In the genomic region with DNA sequence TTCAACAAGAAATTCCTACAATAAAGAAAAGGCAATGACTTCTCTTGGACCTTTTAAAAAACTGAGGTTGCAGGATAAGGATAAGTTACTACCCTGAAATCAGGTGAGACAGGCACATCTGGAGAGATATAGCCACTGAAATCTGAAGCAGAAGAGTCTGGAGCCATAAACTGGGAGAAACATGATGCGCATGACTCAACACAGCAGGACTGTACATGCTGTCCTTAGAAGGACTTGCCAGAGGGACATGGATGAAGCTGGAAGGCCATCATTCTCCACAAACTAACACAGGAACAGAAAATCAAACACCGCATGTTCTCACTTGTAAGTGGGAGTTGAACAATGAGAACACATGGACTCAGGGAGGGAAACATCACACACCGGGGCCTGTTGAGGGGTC, we compare ENCODE assay signal across 25 cellular contexts.
DNase-seq lines count a peak whose midpoint lies in the region; ATAC-seq, FAIRE-seq and TF ChIP-seq lines count a peak whose summit lies in the region.
"Had no signal": no experiment of that assay in that cellular context is flagged by ENCODE, and none has a peak within 500 bp of the region (broad histone marks: within the 10 kb centered on the region; RNA-seq: fewer than 3 reads in every experiment).

No MANE protein-coding gene starts in this region.

- WGBS in H1 (ENCODE audit: extremely low coverage in 1 of 2, insufficient coverage in 1 of 2, insufficient read length in 1 of 2, insufficient replicate concordance in 2 of 2, low coverage in 1 of 2, low lambda C conversion rate in 2 of 2, missing lambda C conversion rate in 1 of 2), 2 experiments = 92% methylated on average over 3 of the region's 3 CpGs; no CpG with 5 or more reads in 1 of the 2 experiments

- H2BK12ac ChIP-seq in H1 (ENCODE audit: low read depth, low read length) = no peak overlapping the region

- H3K36me3 Mint-ChIP-seq in endothelial cell (ENCODE audit: low read depth, unreplicated experiment) = no peaks in the 10 kb centered on the region
- H3K36me3 Mint-ChIP-seq: CD4-positive, CD25-positive, alpha-beta regulatory T cell; CD8-positive, alpha-beta memory T cell; IgD-negative memory B cell had no signal

- H3K27me3 ChIP-seq in RWPE2 (ENCODE audit: insufficient read depth, poor library complexity, severe bottlenecking) (no peaks in the 10 kb centered on the region), H1 (replicated peaks in 1 of 4; ENCODE audit: control insufficient read depth in 3 of 4, extremely low read depth in 1 of 4, insufficient read depth in 3 of 4, low read length in 3 of 4) (no peaks in the 10 kb centered on the region), keratinocyte (ENCODE audit: control insufficient read depth, extremely low read depth, insufficient read depth, low read length) (no peaks in the 10 kb centered on the region), gastrocnemius medialis (no peaks in the 10 kb centered on the region)
- H3K27me3 ChIP-seq: BE2C had no signal

- no peaks in the 10 kb centered on the region for H3K27me3 Mint-ChIP-seq in endothelial cell (ENCODE audit: unreplicated experiment)
- H3K27me3 Mint-ChIP-seq: CD4-positive, CD25-positive, alpha-beta regulatory T cell; IgD-negative memory B cell had no signal

- no peak overlapping the region for H3K14ac ChIP-seq in H1 (ENCODE audit: insufficient read length)

- H3K23ac ChIP-seq in H1 (ENCODE audit: insufficient read length) = no peak overlapping the region

- no peaks in the 10 kb centered on the region for H3K79me1 ChIP-seq in H1 (ENCODE audit: low read depth, low read length)

- FAIRE-seq in H1 (lab: Jason Lieb, UNC) (no peak), keratinocyte (lab: Jason Lieb, UNC) (peak; percentile 57)
- FAIRE-seq: A204.1, GM12878, GM19239, HepG2 had no signal

- no peak overlapping the region for H4K91ac ChIP-seq in H1 (replicated peaks; ENCODE audit: insufficient read length, low read length)

- H3K4me3 ChIP-seq in RWPE2 (ENCODE audit: severe bottlenecking) = no peak overlapping the region
- H3K4me3 ChIP-seq in H1 (ENCODE audit: extremely low read depth in 1 of 4, insufficient read depth in 2 of 4, low read depth in 3 of 4, low read length in 4 of 4) = no peak overlapping the region
- no peak overlapping the region for H3K4me3 ChIP-seq in keratinocyte (ENCODE audit: control insufficient read depth in 2 of 3, extremely low read depth in 1 of 3, insufficient read depth in 2 of 3, low read depth in 1 of 3, low read length in 3 of 3)
- no peak overlapping the region for H3K4me3 ChIP-seq in gastrocnemius medialis
- H3K4me3 ChIP-seq in coronary artery = no peak overlapping the region
- H3K4me3 ChIP-seq: GM12878 had no signal

- no peaks in the 10 kb centered on the region for H3K9me3 Mint-ChIP-seq in endothelial cell (ENCODE audit: unreplicated experiment)

- DNase-seq in RWPE2 (ENCODE audit: low spot score) = no peak
- no peak for DNase-seq in H1 (ENCODE audit: low read depth in 1 of 2, low spot score in 2 of 2)
- no peak for DNase-seq in keratinocyte (ENCODE audit: low read depth, low spot score)
- DNase-seq in gastrocnemius medialis = peak in 1 of 2 donors; percentile 49
- DNase-seq in coronary artery (ENCODE audit: low spot score) = no peak
- DNase-seq in stimulated activated CD4-positive, alpha-beta T cell treated with anti-CD3 and anti-CD28 coated beads, Interleukin-12 subunit alpha, Interleukin-12 subunit beta, amount 100 ng/mL, for 4 hours = no peak
- no peak for DNase-seq in endothelial cell (ENCODE audit: low spot score)
- DNase-seq: ACHN; BE2C; C1 segment of cervical spinal cord; CD4-positive, CD25-positive, alpha-beta regulatory T cell; CD8-positive, alpha-beta memory T cell; COR-L47; DMS 273 treated with DMSO at 0.1 percent for 48 hours; DMS53; DND-41; EL; HCEC 1CT; KBM-7 had no signal

- H3K4me2 ChIP-seq in H1 (ENCODE audit: insufficient read depth in 1 of 2, low read depth in 2 of 2, low read length in 2 of 2) (no peak overlapping the region), keratinocyte (ENCODE audit: control insufficient read depth, extremely low read depth, insufficient read depth, low read depth, low read length) (no peak overlapping the region)

- H2AK5ac ChIP-seq in H1 (ENCODE audit: low read depth, low read length) = no peak overlapping the region

- TF ChIP-seq CTCF in RWPE2 (IDR thresholded peaks at IDR 0.05; ENCODE audit: poor library complexity, severe bottlenecking) (no peak), H1 (IDR thresholded peaks at IDR 0.05; ENCODE audit: control extremely low read depth in 1 of 3, insufficient read depth in 1 of 3, low read depth in 1 of 3, low read length in 3 of 3) (no peak), keratinocyte (optimal IDR thresholded peaks at IDR 0.05 in 1 of 3, IDR thresholded peaks at IDR 0.05 in 1 of 3, conservative IDR thresholded peaks at IDR 0.05 in 1 of 3; ENCODE audit: extremely low read depth in 1 of 3, insufficient read depth in 2 of 3, low read length in 3 of 3) (no peak), gastrocnemius medialis (IDR thresholded peaks at IDR 0.05 in 4 of 5, conservative IDR thresholded peaks at IDR 0.05 in 1 of 5) (no peak), coronary artery (IDR thresholded peaks at IDR 0.05) (no peak), endothelial cell (IDR thresholded peaks at IDR 0.05; ENCODE audit: unreplicated experiment) (no peak)

- no peak overlapping the region for H3K27ac ChIP-seq in RWPE2 (ENCODE audit: poor library complexity, severe bottlenecking)
- H3K27ac ChIP-seq in H1 (ENCODE audit: low read depth, low read length) = no peak overlapping the region
- no peak overlapping the region for H3K27ac ChIP-seq in keratinocyte (ENCODE audit: control insufficient read depth, insufficient read depth, low read length)
- H3K27ac ChIP-seq in gastrocnemius medialis = peak overlapping the region in 1 of 4 donors; percentile 63
- no peak overlapping the region for H3K27ac ChIP-seq in coronary artery

- H4K5ac ChIP-seq in H1 (ENCODE audit: insufficient read length, low read depth, low read length) = no peak overlapping the region

- peak overlapping the region; percentile 77; the same call in 1 of the 2 replicates for H2AFZ ChIP-seq in H1 (ENCODE audit: low read length)
- no peak overlapping the region for H2AFZ ChIP-seq in keratinocyte (ENCODE audit: control insufficient read depth, low read length)

- no peak for TF ChIP-seq EP300 in H1 (IDR thresholded peaks at IDR 0.05; ENCODE audit: borderline replicate concordance in 1 of 2, low read depth in 2 of 2, low read length in 2 of 2)

- H3K56ac ChIP-seq in H1 (replicated peaks; ENCODE audit: insufficient read length, low read depth, low read length) = no peak overlapping the region

- H3K4ac ChIP-seq in H1 (replicated peaks; ENCODE audit: insufficient read length, low read depth, low read length) = no peak overlapping the region

- no peak overlapping the region for H3K4me3 Mint-ChIP-seq in endothelial cell (ENCODE audit: unreplicated experiment)
- H3K4me3 Mint-ChIP-seq: CD4-positive, CD25-positive, alpha-beta regulatory T cell; CD8-positive, alpha-beta memory T cell; IgD-negative memory B cell had no signal

- H2BK20ac ChIP-seq in H1 (ENCODE audit: low read length) = no peak overlapping the region

- H3K27ac Mint-ChIP-seq in endothelial cell (ENCODE audit: unreplicated experiment) = no peak overlapping the region
- H3K27ac Mint-ChIP-seq: CD4-positive, CD25-positive, alpha-beta regulatory T cell; CD8-positive, alpha-beta memory T cell; IgD-negative memory B cell had no signal

- H2BK120ac ChIP-seq in H1 (replicated peaks; ENCODE audit: low read depth, low read length) = no peak overlapping the region

- no peak for TF ChIP-seq RAD21 in H1 (IDR thresholded peaks at IDR 0.05 in 1 of 2, conservative IDR thresholded peaks at IDR 0.05 in 1 of 2; ENCODE audit: low read depth in 2 of 2, low read length in 2 of 2)

- in situ Hi-C loops in gastrocnemius medialis (cut with MboI; ENCODE audit: low sequenced_read_pairs in 4 of 4) = no loop called here

- POLR2A ChIA-PET in H1 (lab: Charles Lee; ENCODE audit: partially characterized antibody) = no interaction called here

- H4K20me1 ChIP-seq in H1 (replicated peaks in 1 of 2; ENCODE audit: control insufficient read depth in 1 of 2, insufficient read depth in 2 of 2, low read length in 2 of 2) (no peaks in the 10 kb centered on the region), keratinocyte (ENCODE audit: control insufficient read depth, extremely low read depth, insufficient read depth, low read length) (no peaks in the 10 kb centered on the region)

- no peak overlapping the region for H2BK5ac ChIP-seq in H1 (ENCODE audit: low read depth, low read length)

- H4K8ac ChIP-seq in H1 (ENCODE audit: extremely low read depth, insufficient read depth, low read length) = no peak overlapping the region

- TF ChIP-seq POLR2A in H1 (IDR thresholded peaks at IDR 0.05; ENCODE audit: control extremely low read depth in 1 of 2, low read depth in 2 of 2, low read length in 2 of 2) (no peak), gastrocnemius medialis (IDR thresholded peaks at IDR 0.05) (no peak)

- no peak overlapping the region for H3K18ac ChIP-seq in H1 (ENCODE audit: extremely low read depth, low read length)

- no peaks in the 10 kb centered on the region for H3K79me2 ChIP-seq in H1 (ENCODE audit: control insufficient read depth in 1 of 2, insufficient read depth in 2 of 2, low read length in 2 of 2)
- H3K79me2 ChIP-seq in keratinocyte (ENCODE audit: control insufficient read depth, insufficient read depth, low read length) = no peaks in the 10 kb centered on the region

- H3K9me3 ChIP-seq in RWPE2 (ENCODE audit: severe bottlenecking) (no peaks in the 10 kb centered on the region), H1 (ENCODE audit: insufficient read depth in 2 of 2, low read depth in 1 of 2, low read length in 1 of 2) (peaks cover 0 to 4% of the 10 kb centered on the region in 2 experiments; a peak in 1 of 4 replicates), keratinocyte (ENCODE audit: control insufficient read depth, low read depth, low read length) (peaks cover 4% of the 10 kb centered on the region), gastrocnemius medialis (no peaks in the 10 kb centered on the region)
- H3K9me3 ChIP-seq: BE2C had no signal

- no peak overlapping the region for H2BK15ac ChIP-seq in H1 (ENCODE audit: low read length)

- no peaks in the 10 kb centered on the region for H3K9me1 ChIP-seq in keratinocyte (ENCODE audit: control insufficient read depth, extremely low read depth, insufficient read depth, low read length)

- H3K4me1 ChIP-seq in RWPE2 (ENCODE audit: insufficient read depth, poor library complexity, severe bottlenecking) (peaks cover 4% of the 10 kb centered on the region), H1 (replicated peaks in 1 of 4; ENCODE audit: control insufficient read depth in 3 of 4, insufficient read depth in 4 of 4, low read length in 3 of 4) (no peaks in the 10 kb centered on the region), keratinocyte (ENCODE audit: control insufficient read depth, extremely low read depth, insufficient read depth, low read length) (no peaks in the 10 kb centered on the region), gastrocnemius medialis (no peaks in the 10 kb centered on the region)
- H3K4me1 ChIP-seq: BE2C had no signal

- CTCF ChIA-PET in H1 (lab: Charles Lee; ENCODE audit: partially characterized antibody) = no interaction called here

- ATAC-seq in RWPE2 (ENCODE audit: low read depth) = peak; percentile 89
- peak; percentile 47 to 100 for ATAC-seq in gastrocnemius medialis
- no peak for ATAC-seq in GM21515 (IDR thresholded peaks at IDR 0.05; ENCODE audit: unreplicated experiment)
- ATAC-seq: GM12878, HepG2 had no signal

- intact Hi-C loops in gastrocnemius medialis (cut with DNase I; ENCODE audit: low total_unique reads) = no loop called here

- no peak overlapping the region for H3K9ac ChIP-seq in H1 (replicated peaks in 1 of 4; ENCODE audit: extremely low read depth in 1 of 4, low read depth in 3 of 4, low read length in 3 of 4)
- no peak overlapping the region for H3K9ac ChIP-seq in keratinocyte (ENCODE audit: control insufficient read depth, extremely low read depth, insufficient read depth, low read length)

- H3K23me2 ChIP-seq in H1 (ENCODE audit: low read depth, low read length) = no peaks in the 10 kb centered on the region

- H3K4me1 Mint-ChIP-seq in endothelial cell (ENCODE audit: unreplicated experiment) = no peaks in the 10 kb centered on the region
- H3K4me1 Mint-ChIP-seq: CD4-positive, CD25-positive, alpha-beta regulatory T cell; CD8-positive, alpha-beta memory T cell; IgD-negative memory B cell had no signal

- H3K36me3 ChIP-seq in RWPE2 (ENCODE audit: low read depth) (no peaks in the 10 kb centered on the region), H1 (ENCODE audit: control insufficient read depth in 2 of 4, insufficient read depth in 4 of 4, low read length in 3 of 4) (no peaks in the 10 kb centered on the region), keratinocyte (ENCODE audit: control insufficient read depth in 2 of 2, extremely low read depth in 1 of 2, insufficient read depth in 2 of 2, low read length in 2 of 2) (no peaks in the 10 kb centered on the region), gastrocnemius medialis (no peaks in the 10 kb centered on the region)
- H3K36me3 ChIP-seq: BE2C had no signal

- dilution Hi-C loops in keratinocyte (cut with MboI; ENCODE audit: extremely low pct_ligation_motif_present, low sequenced_read_pairs) = no loop called here
